In genomic region chr3:128367726-128368125, GRCh38 we compare ENCODE assay signal across 17 cellular contexts.
A peak's percentile ranks its signal among the peaks of the same experiment; 100 is the strongest.
DNase-seq lines count a peak whose midpoint lies in the region; ATAC-seq and TF ChIP-seq lines count a peak whose summit lies in the region.
"Had no signal": no experiment of that assay in that cellular context is flagged by ENCODE, and none has a peak within 500 bp of the region (broad histone marks: within the 10 kb centered on the region; RNA-seq: fewer than 3 reads in every experiment).

No MANE protein-coding gene starts in this region.

- TF ChIP-seq CTCF in HEK293 (tag by site-specific recombination; IDR thresholded peaks at IDR 0.05) = no peak

- H3K27ac ChIP-seq in BLaER1 treated with 17β-estradiol and CSF1 and Interleukin-3, amounts not matched to agents 10 nM and 100 nM = no peak overlapping the region
- no peak overlapping the region for H3K27ac ChIP-seq in HEK293 (ENCODE audit: extremely low read depth, low read depth, low read length)
- H3K27ac ChIP-seq: parathyroid adenoma, vagina had no signal

- ATAC-seq in stimulated activated naive CD8-positive, alpha-beta T cell treated with anti-CD3 and anti-CD28 coated beads, Interleukin-15, Interleukin-2, amounts not matched to agents 100 U/mL and 50 U/mL, for 24 hours = no peak
- ATAC-seq: activated naive CD8-positive, alpha-beta T cell treated with anti-CD3 and anti-CD28 coated beads, Interleukin-2, amount 50 U/mL, for 24 hours; GM12878 had no signal

- no peak overlapping the region for H3K4me3 ChIP-seq in BLaER1 treated with 17β-estradiol and CSF1 and Interleukin-3, amounts not matched to agents 10 nM and 100 nM
- H3K4me3 ChIP-seq in HEK293 (ENCODE audit: low read depth, low read length) = no peak overlapping the region
- H3K4me3 ChIP-seq: GM12878, vagina had no signal

- POLR2A ChIA-PET in HEK293 (lab: Yijun Ruan, JAX) = no interaction called here

- H3K36me3 ChIP-seq in BLaER1 treated with 17β-estradiol and CSF1 and Interleukin-3, amounts not matched to agents 10 nM and 100 nM = peaks cover 0 to 11% (median 0%) of the 10 kb centered on the region in 11 experiments; a peak in 6 of 22 replicates
- H3K36me3 ChIP-seq in HEK293 (ENCODE audit: control insufficient read depth in 2 of 2, insufficient read depth in 1 of 2, low read length in 2 of 2) = no peaks in the 10 kb centered on the region
- H3K36me3 ChIP-seq: vagina had no signal

- H3K27me3 ChIP-seq in BLaER1 treated with 17β-estradiol and CSF1 and Interleukin-3, amounts not matched to agents 10 nM and 100 nM = no peaks in the 10 kb centered on the region
- H3K27me3 ChIP-seq: vagina had no signal

- in situ Hi-C loops in ACHN (cut with HindIII; ENCODE audit: low pct_ligation_motif_present, low pct_unique_long_range_greater_than_20kb, low sequenced_read_pairs) = no loop called here

- CTCF ChIA-PET in HEK293 (lab: Yijun Ruan, JAX) = interaction anchor here (0.6 kb wide), 1 partner anchor 9 kb away, joined by 4 read pairs; no protein-coding TSS in a partner anchor

- H4K20me1 ChIP-seq in BLaER1 treated with 17β-estradiol and CSF1 and Interleukin-3, amounts not matched to agents 10 nM and 100 nM = peaks cover 0 to 76% (median 25%) of the 10 kb centered on the region in 11 experiments; a peak in 16 of 22 replicates

- peak overlapping the region in 10 of 11 experiments; percentile 21 to 92 (median 86); a peak in 16 of 22 replicates for H3K4me2 ChIP-seq in BLaER1 treated with 17β-estradiol and CSF1 and Interleukin-3, amounts not matched to agents 10 nM and 100 nM

- H3K9me3 ChIP-seq in BLaER1 treated with 17β-estradiol and CSF1 and Interleukin-3, amounts not matched to agents 10 nM and 100 nM (replicated peaks in 1 of 11) = no peaks in the 10 kb centered on the region
- no peaks in the 10 kb centered on the region for H3K9me3 ChIP-seq in HEK293 (ENCODE audit: control insufficient read depth, insufficient read depth, low read depth, low read length)
- H3K9me3 ChIP-seq: vagina had no signal

- H3K9ac ChIP-seq in BLaER1 treated with 17β-estradiol and CSF1 and Interleukin-3, amounts not matched to agents 10 nM and 100 nM = no peak overlapping the region
- H3K9ac ChIP-seq: parathyroid adenoma had no signal

- DNase-seq in astrocyte of the hippocampus (ENCODE audit: low read depth, low spot score) (peak; percentile 26), kidney tubule cell (ENCODE audit: low spot score) (peak; percentile 62), ACHN (no peak), NOMO-1 (lab: John Stamatoyannopoulos, UW; ENCODE audit: unreplicated experiment in 2 of 2) (no peak), cerebellar nuclear complex (lab: John Stamatoyannopoulos, UW) (no peak)
- DNase-seq in stimulated activated naive CD8-positive, alpha-beta T cell treated with anti-CD3 and anti-CD28 coated beads, Interleukin-15, Interleukin-2, amounts not matched to agents 100 U/mL and 50 U/mL, for 24 hours = no peak
- DNase-seq: activated CD4-positive, alpha-beta T cell treated with anti-CD3 and anti-CD28 coated beads, Interleukin-2, amount 50 U/mL, for 4 hours; activated naive CD8-positive, alpha-beta T cell treated with anti-CD3 and anti-CD28 coated beads, Interleukin-2, amount 50 U/mL, for 24 hours; activated T-cell treated with anti-CD3 and anti-CD28 coated beads, Interleukin-2, amount 50 U/mL, for 48 hours; MM.1S; NCI-H2107; SHP77 had no signal

- peaks cover 21 to 60% (median 55%) of the 10 kb centered on the region in 10 experiments for H3K4me1 ChIP-seq in BLaER1 treated with 17β-estradiol and CSF1 and Interleukin-3, amounts not matched to agents 10 nM and 100 nM
- no peaks in the 10 kb centered on the region for H3K4me1 ChIP-seq in HEK293 (ENCODE audit: control insufficient read depth, insufficient read depth, low read length)
- H3K4me1 ChIP-seq: parathyroid adenoma, vagina had no signal

TF ChIP-seq in HEK293, 187 proteins besides CTCF, POLR2A, EP300 and RAD21:
- TF ChIP-seq EGR2 (tag by site-specific recombination; IDR thresholded peaks at IDR 0.05; ENCODE audit: low read depth) (no peak), PRDM10 (tag by site-specific recombination; IDR thresholded peaks at IDR 0.05) (0 out of 2 replicates have a peak, but pooled peaks have one; percentile 29)

Comparison
In these comparisons a context has a peak if more than half of its experiments do, and no peak if none do; other contexts are left out.
1. DNase-seq: peak in astrocyte of the hippocampus (single experiment) and kidney tubule cell (single experiment); none in ACHN (single experiment), NOMO-1 (0 of 2), stimulated activated naive CD8-positive, alpha-beta T cell treated with anti-CD3 and anti-CD28 coated beads, Interleukin-15, Interleukin-2, amounts not matched to agents 100 U/mL and 50 U/mL, for 24 hours (single experiment) and cerebellar nuclear complex (0 of 2).